In genomic region chr4:94758700-94759399, GRCh38 we compare ENCODE assay signal across 8 cellular contexts. TPM values are rescaled to one million over a fixed set of nuclear protein-coding genes. Genes with fewer than 3 reads are reported as not detected.
DNase-seq lines count a peak whose midpoint lies in the region; ATAC-seq and TF ChIP-seq lines count a peak whose summit lies in the region.

No MANE protein-coding gene starts in this region.

- H3K4me3 ChIP-seq in hepatocyte (peak overlapping the region; percentile 56), gastrocnemius medialis (peak overlapping the region; percentile 53 to 65 (median 58))

- POLR2A ChIA-PET in activated B cell treated with CpG ODN at 0.5 μM for 24 hours (lab: Charles Lee) = no interaction called here

- no peaks in the 10 kb centered on the region for H3K9me3 ChIP-seq in H9 (ENCODE audit: control insufficient read depth, low read depth, low read length)
- no peaks in the 10 kb centered on the region for H3K9me3 ChIP-seq in hepatocyte (ENCODE audit: low read depth)
- no peaks in the 10 kb centered on the region for H3K9me3 ChIP-seq in gastrocnemius medialis

- no peak overlapping the region for H2BK20ac ChIP-seq in H9 (ENCODE audit: low read depth, low read length, poor library complexity, severe bottlenecking)

- H3K4ac ChIP-seq in H9 (ENCODE audit: low read depth, low read length) = no peak overlapping the region

- DNase-seq in H9 (peak; percentile 52), activated B cell treated with CpG ODN at 0.5 μM for 24 hours (no peak), hepatocyte (ENCODE audit: low spot score) (no peak), gastrocnemius medialis (no peak), Kasumi-1 (lab: John Stamatoyannopoulos, UW) (no peak)
- no peak for DNase-seq in activated CD8-positive, alpha-beta memory T cell treated with anti-CD3 and anti-CD28 coated beads, Interleukin-2, amount 50 U/mL, for 4 hours

- 0 out of 2 replicates have a peak overlapping the region, but pooled peaks have one; percentile 8 for H3K14ac ChIP-seq in H9 (ENCODE audit: insufficient read depth, low read length)

- no peak overlapping the region for H2BK12ac ChIP-seq in H9 (ENCODE audit: insufficient read length, low read depth, low read length)

- no peak overlapping the region for H3K56ac ChIP-seq in H9 (ENCODE audit: insufficient read length, low read depth, low read length)

- TF ChIP-seq CTCF in H9 (conservative IDR thresholded peaks at IDR 0.05) = no peak
- no peak for TF ChIP-seq CTCF in activated B cell treated with CpG ODN at 0.5 μM for 24 hours (IDR thresholded peaks at IDR 0.05)
- no peak for TF ChIP-seq CTCF in hepatocyte (IDR thresholded peaks at IDR 0.05; ENCODE audit: poor library complexity)
- no peak for TF ChIP-seq CTCF in gastrocnemius medialis (IDR thresholded peaks at IDR 0.05 in 4 of 5, conservative IDR thresholded peaks at IDR 0.05 in 1 of 5)

- H3K9me2 ChIP-seq in hepatocyte (replicated peaks; ENCODE audit: insufficient read depth) = no peaks in the 10 kb centered on the region

- H3K79me2 ChIP-seq in H9 (ENCODE audit: insufficient read depth, low read length) = no peaks in the 10 kb centered on the region
- H3K79me2 ChIP-seq in hepatocyte = no peaks in the 10 kb centered on the region

- H3K36me3 Mint-ChIP-seq in H9 (ENCODE audit: insufficient read depth in 1 of 3, low read depth in 3 of 3) (no peaks in the 10 kb centered on the region), activated B cell treated with CpG ODN at 0.5 μM for 24 hours (ENCODE audit: low read depth) (no peaks in the 10 kb centered on the region)

- peak overlapping the region; percentile 90 for H3K4me2 ChIP-seq in H9 (ENCODE audit: insufficient read depth, insufficient read length, low read length)
- H3K4me2 ChIP-seq in hepatocyte = peak overlapping the region; percentile 97

- CTCF ChIA-PET in activated B cell treated with CpG ODN at 0.5 μM for 24 hours (lab: Charles Lee) = no interaction called here

- peak overlapping the region; percentile 65 to 88 for H3K4me3 Mint-ChIP-seq in H9
- peak overlapping the region; percentile 44 for H3K4me3 Mint-ChIP-seq in activated B cell treated with CpG ODN at 0.5 μM for 24 hours

- H3K9ac ChIP-seq in H9 (ENCODE audit: extremely low read depth, insufficient read length, low read length) = peak overlapping the region; percentile 20

- H3K27ac ChIP-seq in H9 (ENCODE audit: insufficient read length, low read depth, low read length) (no peak overlapping the region), hepatocyte (no peak overlapping the region), gastrocnemius medialis (no peak overlapping the region)

- no peak overlapping the region for H4K5ac ChIP-seq in H9 (ENCODE audit: insufficient read length, low read depth, low read length)

- H3K27ac Mint-ChIP-seq in H9 (peak overlapping the region in 1 of 3 experiments; percentile 4; a peak in 1 of 7 replicates), activated B cell treated with CpG ODN at 0.5 μM for 24 hours (no peak overlapping the region)

- H4K20me1 ChIP-seq in H9 (ENCODE audit: control insufficient read depth, insufficient read depth, insufficient read length) (no peaks in the 10 kb centered on the region), hepatocyte (ENCODE audit: insufficient read depth, poor library complexity, severe bottlenecking) (no peaks in the 10 kb centered on the region)

- H3K4me1 Mint-ChIP-seq in H9 (peaks cover 11 to 12% of the 10 kb centered on the region in 2 experiments), activated B cell treated with CpG ODN at 0.5 μM for 24 hours (peaks cover 11% of the 10 kb centered on the region)

- H3K4me1 ChIP-seq in H9 (ENCODE audit: insufficient read depth, low read length) (no peaks in the 10 kb centered on the region), hepatocyte (ENCODE audit: insufficient read depth) (no peaks in the 10 kb centered on the region), gastrocnemius medialis (peaks cover 0 to 12% of the 10 kb centered on the region in 2 donors)

- peaks cover 67% of the 10 kb centered on the region for H3K27me3 Mint-ChIP-seq in H9 (ENCODE audit: low read depth)
- peaks cover 48% of the 10 kb centered on the region for H3K27me3 Mint-ChIP-seq in activated B cell treated with CpG ODN at 0.5 μM for 24 hours

- in situ Hi-C loops in gastrocnemius medialis (cut with MboI; ENCODE audit: low sequenced_read_pairs in 4 of 4) = no loop called here

- peaks cover 13% of the 10 kb centered on the region for H3K23me2 ChIP-seq in H9 (ENCODE audit: insufficient read length, low read depth, low read length, poor library complexity, severe bottlenecking)

- H3K36me3 ChIP-seq in hepatocyte (replicated peaks; ENCODE audit: insufficient read depth, low read depth) (no peaks in the 10 kb centered on the region), gastrocnemius medialis (no peaks in the 10 kb centered on the region)

- no peak overlapping the region for H2AK5ac ChIP-seq in H9 (ENCODE audit: insufficient read length, low read length)

- H3K23ac ChIP-seq in H9 (ENCODE audit: insufficient read length, low read depth, low read length) = no peak overlapping the region

- no peak overlapping the region for H2BK5ac ChIP-seq in H9 (ENCODE audit: insufficient read length, low read length)

- H3K9me3 Mint-ChIP-seq in H9 = no peaks in the 10 kb centered on the region
- H3K9me3 Mint-ChIP-seq in activated B cell treated with CpG ODN at 0.5 μM for 24 hours = no peaks in the 10 kb centered on the region

- H4K8ac ChIP-seq in H9 (replicated peaks; ENCODE audit: insufficient read length, low read depth, low read length) = no peak overlapping the region

- H2BK15ac ChIP-seq in H9 (ENCODE audit: low read depth, low read length) = no peak overlapping the region

- WGBS in H9 (ENCODE audit: extremely low coverage, insufficient read length, low lambda C conversion rate) = no CpG with 5 or more reads among the region's 19 CpGs
- 9% methylated on average over 15 of the region's 19 CpGs for WGBS in hepatocyte (ENCODE audit: low lambda C conversion rate, missing lambda C conversion rate)

- intact Hi-C loops in activated B cell treated with CpG ODN at 0.5 μM for 24 hours (cut with micrococcal nuclease) = no loop called here
- intact Hi-C loops in gastrocnemius medialis (cut with DNase I; ENCODE audit: low total_unique reads) = no loop called here

- ATAC-seq in activated B cell treated with CpG ODN at 0.5 μM for 24 hours (ENCODE audit: low read depth) = no peak
- peak in 1 of 2 donors; percentile 46 for ATAC-seq in gastrocnemius medialis
- ATAC-seq in HG02610 (IDR thresholded peaks at IDR 0.05; ENCODE audit: unreplicated experiment) = no peak
- no peak for ATAC-seq in HG03354 (IDR thresholded peaks at IDR 0.05; ENCODE audit: poor library complexity, severe bottlenecking, unreplicated experiment)

- H3K79me1 ChIP-seq in H9 (ENCODE audit: insufficient read depth, low read depth, low read length, poor library complexity, severe bottlenecking) = no peaks in the 10 kb centered on the region

- no peak overlapping the region for H2BK120ac ChIP-seq in H9 (ENCODE audit: low read depth, low read length, poor library complexity, severe bottlenecking)

- no peak overlapping the region for H4K91ac ChIP-seq in H9 (ENCODE audit: insufficient read length, low read depth, low read length)

- no peak overlapping the region for H3T11ph ChIP-seq in H9 (ENCODE audit: low read length)

- H2AFZ ChIP-seq in H9 (ENCODE audit: low read length) (no peak overlapping the region), hepatocyte (peak overlapping the region; percentile 79)

- H3K27me3 ChIP-seq in H9 (ENCODE audit: insufficient read depth, low read length) = peaks cover 10% of the 10 kb centered on the region; the same call in 1 of the 2 replicates
- peaks cover 58% of the 10 kb centered on the region for H3K27me3 ChIP-seq in hepatocyte
- peaks cover 0 to 16% (median 3%) of the 10 kb centered on the region in 3 donors for H3K27me3 ChIP-seq in gastrocnemius medialis

- no peak for TF ChIP-seq POLR2A in gastrocnemius medialis (IDR thresholded peaks at IDR 0.05)

- no peak overlapping the region for H3K18ac ChIP-seq in H9 (ENCODE audit: insufficient read length, low read depth, low read length)

RNA-seq across cellular contexts. Expression of gene BMPR1B, which starts 1.1 kb away (rescaled TPM):
- total RNA-seq in H9 (2021) (0.35 and 0.72 TPM in 2 replicates), activated B cell treated with CpG ODN at 0.5 μM for 24 hours (not detected in 2 replicates), hepatocyte (3.3 TPM in 2 replicates), gastrocnemius medialis (1 to 10 TPM in 3 of 4 donors, under 1 TPM in 1; 0.92 to 6.9 (median 1.7) TPM)
- polyA plus RNA-seq in hepatocyte = 1.6 and 1.8 TPM in 2 replicates
